Comparison of ENCODE assay signal across 13 cellular contexts in genomic region chr14:65134651-65135579, GRCh38. TPM values are rescaled to one million over a fixed set of nuclear protein-coding genes. Genes with fewer than 3 reads are reported as not detected.
DNase-seq lines count a peak whose midpoint lies in the region; ATAC-seq and TF ChIP-seq lines count a peak whose summit lies in the region.
"Had no signal": no experiment of that assay in that cellular context is flagged by ENCODE, and none has a peak within 500 bp of the region (broad histone marks: within the 10 kb centered on the region; RNA-seq: fewer than 3 reads in every experiment).

No MANE protein-coding gene starts in this region.

- peak; percentile 32 for DNase-seq in Calu3
- peak; percentile 32 for DNase-seq in HT-29 (ENCODE audit: low spot score)
- DNase-seq in activated CD8-positive, alpha-beta T cell treated with anti-CD3 and anti-CD28 coated beads for 36 hours, result no peak
- DNase-seq in mucosa of gallbladder (ENCODE audit: low spot score), result peak; percentile 34
- DNase-seq in A673 (ENCODE audit: low spot score), result no peak
- no peak for DNase-seq in sciatic nerve (ENCODE audit: low spot score)
- DNase-seq in activated CD4-positive, alpha-beta T cell treated with anti-CD3 and anti-CD28 coated beads, Interleukin-2, amount 50 U/mL, for 4 hours, result no peak
- DNase-seq: activated naive CD4-positive, alpha-beta T cell treated with anti-CD3 and anti-CD28 coated beads, Interleukin-2, amount 50 U/mL, for 16 hours; NCI-H524 treated with DMSO at 0.1 percent for 48 hours had no signal

- no peaks in the 10 kb centered on the region for H3K27me3 Mint-ChIP-seq in Calu3 (ENCODE audit: unreplicated experiment)
- H3K27me3 Mint-ChIP-seq in activated CD8-positive, alpha-beta T cell treated with anti-CD3 and anti-CD28 coated beads for 36 hours, result no peaks in the 10 kb centered on the region

- H3K27me3 ChIP-seq in A673 (replicated peaks; ENCODE audit: insufficient read depth, low read depth, low read length, poor library complexity), result no peaks in the 10 kb centered on the region
- H3K27me3 ChIP-seq: suprapubic skin had no signal

- H3K27ac ChIP-seq in A673 (ENCODE audit: low read depth, low read length, poor library complexity, severe bottlenecking), result no peak overlapping the region
- H3K27ac ChIP-seq: coronary artery, suprapubic skin had no signal

- H3K4me3 Mint-ChIP-seq in Calu3 (ENCODE audit: low read depth, unreplicated experiment), result peak overlapping the region; percentile 10
- no peak overlapping the region for H3K4me3 Mint-ChIP-seq in activated CD8-positive, alpha-beta T cell treated with anti-CD3 and anti-CD28 coated beads for 36 hours
- H3K4me3 Mint-ChIP-seq: CD8-positive, alpha-beta memory T cell had no signal

- POLR2A ChIA-PET in activated CD8-positive, alpha-beta T cell treated with anti-CD3 and anti-CD28 coated beads for 36 hours (lab: Charles Lee), result no interaction called here
- POLR2A ChIA-PET in A673 (lab: Charles Lee; ENCODE audit: low non-redundant PET), result no interaction called here

- H3K4me1 Mint-ChIP-seq in Calu3 (ENCODE audit: low read depth, unreplicated experiment), result peaks cover 16% of the 10 kb centered on the region
- peaks cover 5% of the 10 kb centered on the region for H3K4me1 Mint-ChIP-seq in activated CD8-positive, alpha-beta T cell treated with anti-CD3 and anti-CD28 coated beads for 36 hours (ENCODE audit: low read depth)
- H3K4me1 Mint-ChIP-seq: CD8-positive, alpha-beta memory T cell had no signal

- peak overlapping the region; percentile 10 for H3K27ac Mint-ChIP-seq in Calu3 (ENCODE audit: unreplicated experiment)
- no peak overlapping the region for H3K27ac Mint-ChIP-seq in activated CD8-positive, alpha-beta T cell treated with anti-CD3 and anti-CD28 coated beads for 36 hours
- H3K27ac Mint-ChIP-seq: CD8-positive, alpha-beta memory T cell had no signal

- TF ChIP-seq CTCF in Calu3 (IDR thresholded peaks at IDR 0.05; ENCODE audit: unreplicated experiment), result no peak
- TF ChIP-seq CTCF in activated CD8-positive, alpha-beta T cell treated with anti-CD3 and anti-CD28 coated beads for 36 hours (IDR thresholded peaks at IDR 0.05), result no peak
- TF ChIP-seq CTCF in A673 (conservative IDR thresholded peaks at IDR 0.05; ENCODE audit: low read depth, low read length), result no peak

- intact Hi-C loops in Calu3 (cut with micrococcal nuclease; ENCODE audit: unreplicated experiment) (no loop called here), A673 (cut with micrococcal nuclease; ENCODE audit: unreplicated experiment) (no loop called here), sciatic nerve (cut with DNase I) (no loop called here)
- intact Hi-C loops in activated CD8-positive, alpha-beta T cell treated with anti-CD3 and anti-CD28 coated beads for 36 hours (cut with micrococcal nuclease), result no loop called here

- peak; percentile 42 for ATAC-seq in activated CD8-positive, alpha-beta T cell treated with anti-CD3 and anti-CD28 coated beads for 36 hours
- ATAC-seq in GM18909 (IDR thresholded peaks at IDR 0.05; ENCODE audit: poor library complexity, unreplicated experiment), result no peak
- no peak for ATAC-seq in sciatic nerve

- no peaks in the 10 kb centered on the region for H3K36me3 ChIP-seq in A673 (ENCODE audit: insufficient read depth, low read length, poor library complexity, severe bottlenecking)
- H3K36me3 ChIP-seq: suprapubic skin had no signal

- CTCF ChIA-PET in Calu3 (lab: Charles Lee) (interaction anchor here (0.5 to 0.7 kb wide), 2 partner anchors 14 to 19 kb away, joined by 5 to 8 read pairs; no protein-coding TSS in a partner anchor), A673 (lab: Charles Lee) (no interaction called here)
- CTCF ChIA-PET in activated CD8-positive, alpha-beta T cell treated with anti-CD3 and anti-CD28 coated beads for 36 hours (lab: Charles Lee), result interaction anchor here (0.6 kb wide), 1 partner anchor 29 kb away, joined by 3 read pairs; no protein-coding TSS in a partner anchor

- H3K9me3 Mint-ChIP-seq in Calu3 (ENCODE audit: low read depth, unreplicated experiment), result no peaks in the 10 kb centered on the region
- H3K9me3 Mint-ChIP-seq in activated CD8-positive, alpha-beta T cell treated with anti-CD3 and anti-CD28 coated beads for 36 hours, result no peaks in the 10 kb centered on the region
- H3K9me3 Mint-ChIP-seq: CD8-positive, alpha-beta memory T cell had no signal

- BruUV-seq in Calu3 (replicated peaks; lab: Mats Ljungman, UMichigan) (no TSS peak), A673 (replicated peaks; lab: Mats Ljungman, UMichigan) (no TSS peak)

- H3K36me3 Mint-ChIP-seq in Calu3 (ENCODE audit: insufficient read depth, unreplicated experiment), result no peaks in the 10 kb centered on the region
- H3K36me3 Mint-ChIP-seq in activated CD8-positive, alpha-beta T cell treated with anti-CD3 and anti-CD28 coated beads for 36 hours (ENCODE audit: low read depth), result no peaks in the 10 kb centered on the region

- no peaks in the 10 kb centered on the region for H3K4me1 ChIP-seq in A673 (ENCODE audit: insufficient read depth, low read length, poor library complexity, severe bottlenecking)
- H3K4me1 ChIP-seq: suprapubic skin had no signal

- no peaks in the 10 kb centered on the region for H3K9me3 ChIP-seq in A673 (ENCODE audit: low read depth, low read length, poor library complexity, severe bottlenecking)
- H3K9me3 ChIP-seq: suprapubic skin had no signal

- no peak overlapping the region for H3K4me3 ChIP-seq in A673 (ENCODE audit: low read depth, low read length, poor library complexity, severe bottlenecking)
- H3K4me3 ChIP-seq: coronary artery, suprapubic skin had no signal

RNA-seq across cellular contexts. Expression of gene MAX, which starts 32.6 kb away (rescaled TPM):
- total RNA-seq in Calu3 (2022) (83.6 and 85.2 TPM in 2 replicates), mucosa of gallbladder (109 TPM), A673 (2021) (75.1 and 81.2 TPM in 2 replicates), sciatic nerve (131 TPM)
- 31.2 and 32.7 TPM in 2 replicates for total RNA-seq in HT-29 (2014; rRNA removed; shearing (Covaris generic))
- total RNA-seq in activated CD8-positive, alpha-beta T cell treated with anti-CD3 and anti-CD28 coated beads for 36 hours, result 10 to 100 TPM; 92.6 to 92.8 TPM

Comparison
In these comparisons a context has a peak if more than half of its experiments do, and no peak if none do; other contexts are left out.
1. DNase-seq: peak in Calu3 (single experiment), HT-29 (single experiment) and mucosa of gallbladder (single experiment); none in activated CD8-positive, alpha-beta T cell treated with anti-CD3 and anti-CD28 coated beads for 36 hours (single experiment), A673 (single experiment), sciatic nerve (single experiment) and activated CD4-positive, alpha-beta T cell treated with anti-CD3 and anti-CD28 coated beads, Interleukin-2, amount 50 U/mL, for 4 hours (0 of 2).